In genomic region chr11:34189191-34189590, GRCh38 we compare ENCODE assay signal across 1 cellular context.
TF ChIP-seq lines count a peak whose summit lies in the region.

No MANE protein-coding gene starts in this region.

TF ChIP-seq in WTC11, 78 proteins besides CTCF, POLR2A, EP300 and RAD21 (continued from another document):
- TF ChIP-seq FOXJ3 (CRISPR knock-in tag; IDR thresholded peaks at IDR 0.05; ENCODE audit: borderline replicate concordance) (no peak), SOX15 (CRISPR knock-in tag; IDR thresholded peaks at IDR 0.05) (no peak), JAZF1 (CRISPR knock-in tag; IDR thresholded peaks at IDR 0.05) (no peak), E2F5 (CRISPR knock-in tag; IDR thresholded peaks at IDR 0.05) (no peak), ERG (CRISPR knock-in tag; IDR thresholded peaks at IDR 0.05) (no peak)
